In the genomic region with DNA sequence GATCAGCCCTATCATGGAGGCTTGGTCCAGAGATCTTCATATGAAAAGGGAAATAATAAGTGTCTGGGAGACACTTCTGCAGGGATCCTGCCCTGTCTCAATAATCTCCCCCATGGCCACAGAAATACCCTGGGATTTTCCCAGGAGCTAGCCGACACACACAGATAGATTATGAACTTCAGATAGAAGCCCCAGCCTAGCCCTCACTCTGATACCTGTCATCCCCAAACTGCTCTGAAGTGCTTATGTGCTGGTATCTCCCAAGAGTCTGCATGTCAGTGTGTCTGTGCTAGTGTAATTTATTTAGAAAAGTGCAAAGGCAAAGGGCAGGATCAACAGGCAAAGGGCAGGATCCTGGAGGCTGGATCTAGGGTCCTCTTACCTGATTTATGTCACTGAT, we compare ENCODE assay signal across 1 cellular context.
TF ChIP-seq lines count a peak whose summit lies in the region.

No MANE protein-coding gene starts in this region.

TF ChIP-seq in GM23338, 12 proteins besides CTCF, POLR2A, EP300 and RAD21 (continued from another document):
- TF ChIP-seq, protein P1, sequence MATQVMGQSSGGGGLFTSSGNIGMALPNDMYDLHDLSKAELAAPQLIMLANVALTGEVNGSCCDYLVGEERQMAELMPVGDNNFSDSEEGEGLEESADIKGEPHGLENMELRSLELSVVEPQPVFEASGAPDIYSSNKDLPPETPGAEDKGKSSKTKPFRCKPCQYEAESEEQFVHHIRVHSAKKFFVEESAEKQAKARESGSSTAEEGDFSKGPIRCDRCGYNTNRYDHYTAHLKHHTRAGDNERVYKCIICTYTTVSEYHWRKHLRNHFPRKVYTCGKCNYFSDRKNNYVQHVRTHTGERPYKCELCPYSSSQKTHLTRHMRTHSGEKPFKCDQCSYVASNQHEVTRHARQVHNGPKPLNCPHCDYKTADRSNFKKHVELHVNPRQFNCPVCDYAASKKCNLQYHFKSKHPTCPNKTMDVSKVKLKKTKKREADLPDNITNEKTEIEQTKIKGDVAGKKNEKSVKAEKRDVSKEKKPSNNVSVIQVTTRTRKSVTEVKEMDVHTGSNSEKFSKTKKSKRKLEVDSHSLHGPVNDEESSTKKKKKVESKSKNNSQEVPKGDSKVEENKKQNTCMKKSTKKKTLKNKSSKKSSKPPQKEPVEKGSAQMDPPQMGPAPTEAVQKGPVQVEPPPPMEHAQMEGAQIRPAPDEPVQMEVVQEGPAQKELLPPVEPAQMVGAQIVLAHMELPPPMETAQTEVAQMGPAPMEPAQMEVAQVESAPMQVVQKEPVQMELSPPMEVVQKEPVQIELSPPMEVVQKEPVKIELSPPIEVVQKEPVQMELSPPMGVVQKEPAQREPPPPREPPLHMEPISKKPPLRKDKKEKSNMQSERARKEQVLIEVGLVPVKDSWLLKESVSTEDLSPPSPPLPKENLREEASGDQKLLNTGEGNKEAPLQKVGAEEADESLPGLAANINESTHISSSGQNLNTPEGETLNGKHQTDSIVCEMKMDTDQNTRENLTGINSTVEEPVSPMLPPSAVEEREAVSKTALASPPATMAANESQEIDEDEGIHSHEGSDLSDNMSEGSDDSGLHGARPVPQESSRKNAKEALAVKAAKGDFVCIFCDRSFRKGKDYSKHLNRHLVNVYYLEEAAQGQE (IDR thresholded peaks at IDR 0.05; ENCODE audit: unreplicated experiment) = no peak
- no peak for TF ChIP-seq EZH2phosphoT487 (IDR thresholded peaks at IDR 0.05; ENCODE audit: unreplicated experiment)
